8 cellular contexts compared by ENCODE assay signal in genomic region chr3:94036909-94037507, GRCh38. TPM values are rescaled to one million over a fixed set of nuclear protein-coding genes. Genes with fewer than 3 reads are reported as not detected.
DNase-seq lines count a peak whose midpoint lies in the region; ATAC-seq and TF ChIP-seq lines count a peak whose summit lies in the region.

No MANE protein-coding gene starts in this region.

- no peaks in the 10 kb centered on the region for H3K4me1 Mint-ChIP-seq in MCF 10A (ENCODE audit: insufficient read depth, unreplicated experiment)
- peaks cover 1% of the 10 kb centered on the region for H3K4me1 Mint-ChIP-seq in T-helper 2 cell treated with Interferon-gamma antibody and Interleukin-4, amounts not matched to agents 5 μg/mL and 100 μg/mL, for 36 hours (ENCODE audit: low read depth)

- POLR2A ChIA-PET in MCF 10A (lab: Yijun Ruan, JAX) = interaction anchor here (0.7 to 2.1 kb wide), 3 partner anchors 14 to 32 kb away, joined by 3 to 9 read pairs (median 4); partner anchors contain the start of genes DHFR2 and NSUN3

- intact Hi-C loops in MCF 10A (cut with micrococcal nuclease) = no loop called here

- H3K27ac Mint-ChIP-seq in MCF 10A (ENCODE audit: low read depth, unreplicated experiment) = no peak overlapping the region
- no peak overlapping the region for H3K27ac Mint-ChIP-seq in T-helper 2 cell treated with Interferon-gamma antibody and Interleukin-4, amounts not matched to agents 5 μg/mL and 100 μg/mL, for 36 hours

- CTCF ChIA-PET in MCF 10A (lab: Yijun Ruan, JAX) = interaction anchor here (0.6 to 1.6 kb wide), 7 partner anchors 10 to 133 kb away, joined by 3 to 6 read pairs (median 3); no protein-coding TSS in a partner anchor

- no peak overlapping the region for H3K4me3 ChIP-seq in KMS-11 (IDR thresholded peaks at IDR 0.05; ENCODE audit: insufficient read depth, low read depth, low read length)

- no peaks in the 10 kb centered on the region for H4K20me1 ChIP-seq in KMS-11 (ENCODE audit: insufficient read depth)

- H3K4me2 ChIP-seq in KMS-11 = no peak overlapping the region

- H3K9me3 Mint-ChIP-seq in MCF 10A (ENCODE audit: unreplicated experiment) = no peaks in the 10 kb centered on the region
- no peaks in the 10 kb centered on the region for H3K9me3 Mint-ChIP-seq in T-helper 2 cell treated with Interferon-gamma antibody and Interleukin-4, amounts not matched to agents 5 μg/mL and 100 μg/mL, for 36 hours

- H3K36me3 ChIP-seq in KMS-11 (ENCODE audit: insufficient read depth) = no peaks in the 10 kb centered on the region

- H3K36me3 Mint-ChIP-seq in MCF 10A (ENCODE audit: insufficient read depth, unreplicated experiment) = peaks cover 20% of the 10 kb centered on the region
- no peaks in the 10 kb centered on the region for H3K36me3 Mint-ChIP-seq in T-helper 2 cell treated with Interferon-gamma antibody and Interleukin-4, amounts not matched to agents 5 μg/mL and 100 μg/mL, for 36 hours (ENCODE audit: low read depth)

- no peaks in the 10 kb centered on the region for H3K4me1 ChIP-seq in KMS-11 (ENCODE audit: low read depth, poor library complexity, severe bottlenecking)

- no peaks in the 10 kb centered on the region for H3K79me2 ChIP-seq in KMS-11 (ENCODE audit: insufficient read depth, low read depth)

- H3K4me3 Mint-ChIP-seq in MCF 10A (ENCODE audit: unreplicated experiment) = no peak overlapping the region
- no peak overlapping the region for H3K4me3 Mint-ChIP-seq in T-helper 2 cell treated with Interferon-gamma antibody and Interleukin-4, amounts not matched to agents 5 μg/mL and 100 μg/mL, for 36 hours

- peak; percentile 49 for TF ChIP-seq CTCF in KMS-11 (conservative IDR thresholded peaks at IDR 0.05; ENCODE audit: low read depth, low read length)
- peak; percentile 48 for TF ChIP-seq CTCF in MCF 10A (IDR thresholded peaks at IDR 0.05; ENCODE audit: unreplicated experiment)
- TF ChIP-seq CTCF in GM20000 (IDR thresholded peaks at IDR 0.05; ENCODE audit: extremely low read depth, missing control alignments) = no peak

- no peaks in the 10 kb centered on the region for H3K27me3 ChIP-seq in KMS-11 (ENCODE audit: insufficient read depth, low read depth)

- no peaks in the 10 kb centered on the region for H3K27me3 Mint-ChIP-seq in MCF 10A (ENCODE audit: insufficient read depth, unreplicated experiment)
- no peaks in the 10 kb centered on the region for H3K27me3 Mint-ChIP-seq in T-helper 2 cell treated with Interferon-gamma antibody and Interleukin-4, amounts not matched to agents 5 μg/mL and 100 μg/mL, for 36 hours (ENCODE audit: low read depth)

- H3K9ac ChIP-seq in KMS-11 = no peak overlapping the region

- peak; percentile 30 for DNase-seq in Daoy (ENCODE audit: low read depth)
- DNase-seq in MCF 10A (ENCODE audit: unreplicated experiment) = peak; percentile 59
- DNase-seq in lung microvascular endothelial cell (ENCODE audit: low read depth in 2 of 2) = peak; percentile 35 to 36
- no peak for DNase-seq in T-helper 2 cell treated with Interferon-gamma antibody and Interleukin-4, amounts not matched to agents 5 μg/mL and 100 μg/mL, for 36 hours (ENCODE audit: low spot score)
- DNase-seq in activated CD4-positive, alpha-beta T cell treated with anti-CD3 and anti-CD28 coated beads for 48 hours = no peak
- no peak for DNase-seq in GM20000 (ENCODE audit: low spot score)

- H3K27ac ChIP-seq in KMS-11 = no peak overlapping the region

- BruUV-seq in MCF 10A (replicated peaks; lab: Mats Ljungman, UMichigan) = no TSS peak

- ATAC-seq in GM21367 (IDR thresholded peaks at IDR 0.05; ENCODE audit: unreplicated experiment) = peak; percentile 91

- H2AFZ ChIP-seq in KMS-11 (ENCODE audit: low read depth) = no peak overlapping the region

RNA-seq across cellular contexts. Expression of gene STX19, which starts 8.6 kb away (rescaled TPM):
- not detected in 2 replicates for total RNA-seq in Daoy (2014; rRNA removed; shearing (Covaris generic))
- total RNA-seq in MCF 10A (2022) (0.27 TPM in 1 of 2 replicates, not detected in the other), lung microvascular endothelial cell (not detected in 2 replicates)

RNA-seq across cellular contexts. Expression of gene DHFR2, which starts 25.7 kb away (rescaled TPM):
- total RNA-seq in Daoy (2014; rRNA removed; shearing (Covaris generic)) = 2.5 and 3.5 TPM in 2 replicates
- total RNA-seq in MCF 10A (2022) (3.4 and 5.0 TPM in 2 replicates), lung microvascular endothelial cell (1.5 and 2.4 TPM in 2 replicates)

RNA-seq across cellular contexts. Expression of gene NSUN3, which starts 25.9 kb away (rescaled TPM):
- total RNA-seq in Daoy (2014; rRNA removed; shearing (Covaris generic)) = 7.2 and 11.2 TPM in 2 replicates
- total RNA-seq in MCF 10A (2022) (10.6 and 13.0 TPM in 2 replicates), lung microvascular endothelial cell (9.6 and 18.8 TPM in 2 replicates)

RNA-seq across cellular contexts. Expression of gene ARL13B, which starts 57.1 kb away (rescaled TPM):
- total RNA-seq in Daoy (2014; rRNA removed; shearing (Covaris generic)) = 13.3 and 15.4 TPM in 2 replicates
- total RNA-seq in MCF 10A (2022) (22.0 and 26.0 TPM in 2 replicates), lung microvascular endothelial cell (5.4 and 10.9 TPM in 2 replicates)

Comparison
In these comparisons a context has a peak if more than half of its experiments do, and no peak if none do; other contexts are left out.
1. DNase-seq: peak in Daoy (single experiment), MCF 10A (single experiment) and lung microvascular endothelial cell (2 of 2); none in T-helper 2 cell treated with Interferon-gamma antibody and Interleukin-4, amounts not matched to agents 5 μg/mL and 100 μg/mL, for 36 hours (single experiment), activated CD4-positive, alpha-beta T cell treated with anti-CD3 and anti-CD28 coated beads for 48 hours (single experiment) and GM20000 (single experiment).